23 cellular contexts compared by ENCODE assay signal in genomic region chr7:36062159-36062815, GRCh38.
DNase-seq lines count a peak whose midpoint lies in the region; ATAC-seq, FAIRE-seq and TF ChIP-seq lines count a peak whose summit lies in the region.
"Had no signal": no experiment of that assay in that cellular context is flagged by ENCODE, and none has a peak within 500 bp of the region (broad histone marks: within the 10 kb centered on the region; RNA-seq: fewer than 3 reads in every experiment).

No MANE protein-coding gene starts in this region.

- H3K4me3 Mint-ChIP-seq in endodermal cell = no peak overlapping the region
- no peak overlapping the region for H3K4me3 Mint-ChIP-seq in activated naive CD4-positive, alpha-beta T cell treated with anti-CD3 and anti-CD28 coated beads for 36 hours
- H3K4me3 Mint-ChIP-seq: activated T-helper 17 cell treated with anti-CD3 and anti-CD28 coated beads, Interleukin-2, amount 50 U/mL, for 72 hours; CD14-positive monocyte; stimulated activated memory B cell treated with anti-CD40 and anti-IgM and Interleukin-4, amounts not matched to agents 10 μg/mL and 1 μg/mL and 100 μg/mL, for 72 hours; T-helper 2 cell treated with Interferon-gamma antibody and Interleukin-4, amounts not matched to agents 5 μg/mL and 100 μg/mL, for 36 hours had no signal

- CTCF ChIA-PET in HepG2 (lab: Yijun Ruan, JAX; ENCODE audit: low intra/inter-chr PET ratio, low total read pairs) = no interaction called here
- CTCF ChIA-PET in activated naive CD4-positive, alpha-beta T cell treated with anti-CD3 and anti-CD28 coated beads for 36 hours (lab: Charles Lee) = no interaction called here

- WGBS in HepG2 (ENCODE audit: low lambda C conversion rate) = 36% methylated on average over 4 of the region's 4 CpGs
- 83% methylated on average over 1 of the region's 4 CpGs for WGBS in right lobe of liver (ENCODE audit: insufficient coverage, low coverage, low lambda C conversion rate, missing lambda C conversion rate)
- 73 to 90% methylated on average over 2 to 4 of the region's 4 CpGs for WGBS in endodermal cell (ENCODE audit: insufficient coverage in 1 of 2, insufficient read length in 1 of 2), 2 experiments

- H3K27ac ChIP-seq in HepG2 (ENCODE audit: extremely low read length, insufficient read depth, low read length) (no peak overlapping the region), right lobe of liver (no peak overlapping the region), endodermal cell (ENCODE audit: low read depth, low read length) (no peak overlapping the region), osteoblast (ENCODE audit: low read depth, low read length) (no peak overlapping the region)
- H3K27ac ChIP-seq: WERI-Rb-1 had no signal

- H4K20me1 ChIP-seq in HepG2 (ENCODE audit: insufficient read depth, low read length) = no peaks in the 10 kb centered on the region
- H4K20me1 ChIP-seq in osteoblast (ENCODE audit: insufficient read depth, low read length) = no peaks in the 10 kb centered on the region

- ATAC-seq in HepG2 (peak; percentile 56; the same call in 2 of the 3 replicates), right lobe of liver (no peak)
- ATAC-seq: activated T-helper 17 cell treated with anti-CD3 and anti-CD28 coated beads, Interleukin-2, amount 50 U/mL, for 72 hours; mucosa of descending colon; stimulated activated memory B cell treated with anti-CD40 and anti-IgM and Interleukin-4, amounts not matched to agents 10 μg/mL and 1 μg/mL and 100 μg/mL, for 72 hours had no signal

- H3K79me2 ChIP-seq in HepG2 (ENCODE audit: insufficient read depth, low read length) (no peaks in the 10 kb centered on the region), osteoblast (ENCODE audit: insufficient read depth, low read length) (no peaks in the 10 kb centered on the region)

- no peak for TF ChIP-seq EP300 in HepG2 (IDR thresholded peaks at IDR 0.05; ENCODE audit: low read depth in 2 of 2, low read length in 2 of 2)
- no peak for TF ChIP-seq EP300 in HepG2 (CRISPR knock-in tag; IDR thresholded peaks at IDR 0.05; ENCODE audit: borderline replicate concordance)

- no TSS peak for BruUV-seq in HepG2 (replicated peaks; lab: Mats Ljungman, UMichigan)

- FAIRE-seq in HepG2 (lab: Jason Lieb, UNC) = no peak
- FAIRE-seq: bronchial epithelial cell had no signal

- POLR2A ChIA-PET in HepG2 (lab: Yijun Ruan, JAX) = no interaction called here

- H3K36me3 ChIP-seq in HepG2 (replicated peaks in 1 of 2; ENCODE audit: control insufficient read depth in 1 of 2, insufficient read depth in 2 of 2, low read length in 2 of 2) (no peaks in the 10 kb centered on the region), right lobe of liver (no peaks in the 10 kb centered on the region), endodermal cell (ENCODE audit: control insufficient read depth, insufficient read depth, low read length) (no peaks in the 10 kb centered on the region), osteoblast (ENCODE audit: insufficient read depth, low read length) (no peaks in the 10 kb centered on the region)
- H3K36me3 ChIP-seq: HAP-1, heart right ventricle, WERI-Rb-1 had no signal

- H3K9me3 ChIP-seq in HepG2 (ENCODE audit: low read length) (no peaks in the 10 kb centered on the region), right lobe of liver (no peaks in the 10 kb centered on the region), endodermal cell (ENCODE audit: control insufficient read depth, low read length) (no peaks in the 10 kb centered on the region), osteoblast (ENCODE audit: low read depth, low read length) (no peaks in the 10 kb centered on the region)
- H3K9me3 ChIP-seq: HAP-1, heart right ventricle, mucosa of descending colon had no signal

- peaks cover 21% of the 10 kb centered on the region for H3K4me1 Mint-ChIP-seq in endodermal cell
- no peaks in the 10 kb centered on the region for H3K4me1 Mint-ChIP-seq in activated naive CD4-positive, alpha-beta T cell treated with anti-CD3 and anti-CD28 coated beads for 36 hours (ENCODE audit: low read depth)
- H3K4me1 Mint-ChIP-seq: activated T-helper 17 cell treated with anti-CD3 and anti-CD28 coated beads, Interleukin-2, amount 50 U/mL, for 72 hours had no signal

- H3K36me3 Mint-ChIP-seq in endodermal cell (ENCODE audit: low read depth) = no peaks in the 10 kb centered on the region
- no peaks in the 10 kb centered on the region for H3K36me3 Mint-ChIP-seq in activated naive CD4-positive, alpha-beta T cell treated with anti-CD3 and anti-CD28 coated beads for 36 hours (ENCODE audit: low read depth)
- H3K36me3 Mint-ChIP-seq: CD14-positive monocyte; stimulated activated memory B cell treated with anti-CD40 and anti-IgM and Interleukin-4, amounts not matched to agents 10 μg/mL and 1 μg/mL and 100 μg/mL, for 72 hours had no signal

- intact Hi-C loops in HepG2 (cut with micrococcal nuclease; ENCODE audit: unreplicated experiment) = loop anchor here (5.0 kb wide), 1 partner anchor 1865 kb away; no protein-coding TSS in a partner anchor
- intact Hi-C loops in right lobe of liver (cut with DNase I) = no loop called here
- intact Hi-C loops in posterior cingulate gyrus (cut with DNase I) = no loop called here
- intact Hi-C loops in activated naive CD4-positive, alpha-beta T cell treated with anti-CD3 and anti-CD28 coated beads for 36 hours (cut with micrococcal nuclease) = no loop called here

- H2AFZ ChIP-seq in HepG2 (ENCODE audit: low read length) = no peak overlapping the region
- H2AFZ ChIP-seq in osteoblast (ENCODE audit: low read length) = peak overlapping the region; percentile 71

- TF ChIP-seq CTCF in HepG2 (CRISPR knock-in tag; IDR thresholded peaks at IDR 0.05) (no peak), right lobe of liver (IDR thresholded peaks at IDR 0.05) (no peak), endodermal cell (conservative IDR thresholded peaks at IDR 0.05) (peak; percentile 51), osteoblast (IDR thresholded peaks at IDR 0.05; ENCODE audit: extremely low read depth, low read depth, low read length) (no peak)

- no peak for TF ChIP-seq RAD21 in HepG2 (CRISPR knock-in tag; IDR thresholded peaks at IDR 0.05)

- H3K4me1 ChIP-seq in HepG2 (ENCODE audit: insufficient read depth, low read length) (no peaks in the 10 kb centered on the region), right lobe of liver (peaks cover 0 to 9% (median 0%) of the 10 kb centered on the region in 4 donors), endodermal cell (ENCODE audit: control insufficient read depth, insufficient read depth, low read length) (peaks cover 19% of the 10 kb centered on the region), osteoblast (ENCODE audit: insufficient read depth, low read length) (no peaks in the 10 kb centered on the region)
- H3K4me1 ChIP-seq: HAP-1 had no signal

- in situ Hi-C loops in HepG2 (cut with HindIII; ENCODE audit: extremely low pct_ligation_motif_present, low pct_unique_long_range_greater_than_20kb) = no loop called here

- DNase-seq in HepG2 (ENCODE audit: low spot score) (no peak), right lobe of liver (no peak), endodermal cell (no peak), osteoblast (ENCODE audit: insufficient read length, low spot score, missing footprints) (no peak), OCI-M2 (lab: John Stamatoyannopoulos, UW; ENCODE audit: unreplicated experiment) (no peak), posterior cingulate gyrus (no peak), NCI-H526 (lab: John Stamatoyannopoulos, UW) (no peak)
- no peak for DNase-seq in activated naive CD4-positive, alpha-beta T cell treated with anti-CD3 and anti-CD28 coated beads for 36 hours
- DNase-seq: heart right ventricle; mucosa of descending colon; NCI-H2171; NCI-H524; stimulated activated CD4-positive, alpha-beta T cell treated with anti-CD3 and anti-CD28 coated beads, Interleukin-2, amount 100 ng/mL, for 24 hours; WERI-Rb-1 had no signal

- no peak overlapping the region for H3K4me2 ChIP-seq in HepG2 (ENCODE audit: low read depth, low read length)
- peak overlapping the region; percentile 34 for H3K4me2 ChIP-seq in osteoblast (ENCODE audit: insufficient read depth, low read length)

- H3K4me3 ChIP-seq in HepG2 (replicated peaks in 1 of 3; ENCODE audit: insufficient read depth in 1 of 3, low read depth in 2 of 3, low read length in 3 of 3) (no peak overlapping the region), right lobe of liver (no peak overlapping the region), endodermal cell (ENCODE audit: low read length) (no peak overlapping the region), osteoblast (ENCODE audit: insufficient read depth, low read length) (no peak overlapping the region)
- H3K4me3 ChIP-seq: coronary artery, HAP-1, heart right ventricle, mucosa of descending colon, skin epidermis had no signal

- H3K9ac ChIP-seq in HepG2 (ENCODE audit: insufficient read depth, low read depth, low read length) = no peak overlapping the region
- H3K9ac ChIP-seq in endodermal cell (ENCODE audit: extremely low read depth, low read length, poor library complexity, severe bottlenecking) = no peak overlapping the region

- H3K27me3 Mint-ChIP-seq in endodermal cell (ENCODE audit: insufficient read depth) = no peaks in the 10 kb centered on the region
- no peaks in the 10 kb centered on the region for H3K27me3 Mint-ChIP-seq in activated naive CD4-positive, alpha-beta T cell treated with anti-CD3 and anti-CD28 coated beads for 36 hours (ENCODE audit: low read depth)
- H3K27me3 Mint-ChIP-seq: activated T-helper 17 cell treated with anti-CD3 and anti-CD28 coated beads, Interleukin-2, amount 50 U/mL, for 72 hours; progenitor cell of endocrine pancreas had no signal

- TF ChIP-seq POLR2A in HepG2 (IDR thresholded peaks at IDR 0.05; ENCODE audit: insufficient read depth in 1 of 2, low read depth in 2 of 2, low read length in 2 of 2) (no peak), right lobe of liver (IDR thresholded peaks at IDR 0.05) (no peak)

- H3K27me3 ChIP-seq in HepG2 (ENCODE audit: control insufficient read depth in 1 of 2, insufficient read depth in 2 of 2, low read length in 2 of 2) (peaks cover 0 to 5% of the 10 kb centered on the region in 2 experiments; a peak in 1 of 5 replicates), right lobe of liver (no peaks in the 10 kb centered on the region), endodermal cell (ENCODE audit: control insufficient read depth, insufficient read depth, low read length, poor library complexity, severe bottlenecking) (no peaks in the 10 kb centered on the region), osteoblast (ENCODE audit: insufficient read depth, low read length) (peaks cover 6% of the 10 kb centered on the region)
- H3K27me3 ChIP-seq: heart right ventricle had no signal

- peaks cover 14% of the 10 kb centered on the region for H3K9me3 Mint-ChIP-seq in endodermal cell
- peaks cover 2% of the 10 kb centered on the region for H3K9me3 Mint-ChIP-seq in activated naive CD4-positive, alpha-beta T cell treated with anti-CD3 and anti-CD28 coated beads for 36 hours
- H3K9me3 Mint-ChIP-seq: activated T-helper 17 cell treated with anti-CD3 and anti-CD28 coated beads, Interleukin-2, amount 50 U/mL, for 72 hours; stimulated activated memory B cell treated with anti-CD40 and anti-IgM and Interleukin-4, amounts not matched to agents 10 μg/mL and 1 μg/mL and 100 μg/mL, for 72 hours; T-helper 2 cell treated with Interferon-gamma antibody and Interleukin-4, amounts not matched to agents 5 μg/mL and 100 μg/mL, for 36 hours had no signal

- H3K27ac Mint-ChIP-seq in endodermal cell = no peak overlapping the region
- H3K27ac Mint-ChIP-seq in activated naive CD4-positive, alpha-beta T cell treated with anti-CD3 and anti-CD28 coated beads for 36 hours = no peak overlapping the region
- H3K27ac Mint-ChIP-seq: activated T-helper 17 cell treated with anti-CD3 and anti-CD28 coated beads, Interleukin-2, amount 50 U/mL, for 72 hours; CD14-positive monocyte; progenitor cell of endocrine pancreas; stimulated activated memory B cell treated with anti-CD40 and anti-IgM and Interleukin-4, amounts not matched to agents 10 μg/mL and 1 μg/mL and 100 μg/mL, for 72 hours; T-helper 2 cell treated with Interferon-gamma antibody and Interleukin-4, amounts not matched to agents 5 μg/mL and 100 μg/mL, for 36 hours had no signal
